11 cellular contexts compared by ENCODE assay signal in genomic region chr2:10397297-10397875, GRCh38.
"Had no signal": no experiment of that assay in that cellular context is flagged by ENCODE, and none has a peak within 500 bp of the region (broad histone marks: within the 10 kb centered on the region; RNA-seq: fewer than 3 reads in every experiment).

No MANE protein-coding gene starts in this region.

- H3K4me3 ChIP-seq: cardiac muscle cell, gastrocnemius medialis, left lung, neural progenitor cell, skin epidermis had no signal

- ATAC-seq: gastrocnemius medialis, SK-N-SH treated with all-trans-retinoic acid at 6 μM for 48 hours had no signal

- H3K4me1 ChIP-seq: neural progenitor cell had no signal

- H3K27ac Mint-ChIP-seq: activated CD4-positive, alpha-beta T cell treated with anti-CD3 and anti-CD28 coated beads, Interleukin-2, amount 10 ng/mL, durations not matched to agents 7 days and 5 days; neural progenitor cell had no signal

- H3K9me3 ChIP-seq: gastrocnemius medialis, left lung had no signal

- H3K27me3 ChIP-seq: cardiac muscle cell, gastrocnemius medialis, left lung, neural progenitor cell had no signal

- H3K4me3 Mint-ChIP-seq: activated CD4-positive, alpha-beta T cell treated with anti-CD3 and anti-CD28 coated beads, Interleukin-2, amount 10 ng/mL, durations not matched to agents 7 days and 5 days; neural progenitor cell had no signal

- H3K36me3 ChIP-seq: cardiac muscle cell, gastrocnemius medialis, left lung, neural progenitor cell had no signal

- H3K27ac ChIP-seq: cardiac muscle cell, neural progenitor cell, skin epidermis had no signal

- H3K27me3 Mint-ChIP-seq: activated CD4-positive, alpha-beta T cell treated with anti-CD3 and anti-CD28 coated beads, Interleukin-2, amount 10 ng/mL, durations not matched to agents 7 days and 5 days had no signal

- DNase-seq: activated CD4-positive, alpha-beta T cell treated with anti-CD3 and anti-CD28 coated beads, Interleukin-2, amount 10 ng/mL, durations not matched to agents 7 days and 5 days; activated CD4-positive, CD25-positive, alpha-beta regulatory T cell; activated gamma-delta T cell; effector CD4-positive, alpha-beta T cell; gastrocnemius medialis; left lung; retina had no signal
